ENCODE assay signal across 24 cellular contexts in genomic region chr15:44492672-44493071, GRCh38. TPM values are rescaled to one million over a fixed set of nuclear protein-coding genes. Genes with fewer than 3 reads are reported as not detected.
A peak's percentile ranks its signal among the peaks of the same experiment; 100 is the strongest.
DNase-seq lines count a peak whose midpoint lies in the region; ATAC-seq and TF ChIP-seq lines count a peak whose summit lies in the region.
"Had no signal": no experiment of that assay in that cellular context is flagged by ENCODE, and none has a peak within 500 bp of the region (broad histone marks: within the 10 kb centered on the region; RNA-seq: fewer than 3 reads in every experiment).

No MANE protein-coding gene starts in this region.

- H3K9me3 ChIP-seq in CD4-positive, CD25-positive, alpha-beta regulatory T cell (ENCODE audit: control insufficient read depth in 2 of 2, low read length in 2 of 2): no peaks in the 10 kb centered on the region
- H3K9me3 ChIP-seq in T-helper 17 cell (ENCODE audit: control insufficient read depth, low read length, poor library complexity, severe bottlenecking): no peaks in the 10 kb centered on the region
- H3K9me3 ChIP-seq: SJCRH30 had no signal

- peak overlapping the region; percentile 38 for H3K27ac Mint-ChIP-seq in activated CD4-positive, alpha-beta T cell treated with anti-CD3 and anti-CD28 coated beads for 36 hours
- H3K27ac Mint-ChIP-seq in CD4-positive, CD25-positive, alpha-beta regulatory T cell: peak overlapping the region in 2 of 3 donors; percentile 14 to 21
- H3K27ac Mint-ChIP-seq in T-helper 17 cell (peak overlapping the region; percentile 14), mesothelial cell of epicardium (peak overlapping the region; percentile 48), CD14-positive monocyte (peak overlapping the region in 1 of 7 donors; percentile 38)
- H3K27ac Mint-ChIP-seq: B cell, GM23338, HFFc6 had no signal

- no peak for DNase-seq in activated CD4-positive, alpha-beta T cell treated with anti-CD3 and anti-CD28 coated beads for 36 hours
- no peak for DNase-seq in activated CD4-positive, alpha-beta T cell treated with anti-CD3 and anti-CD28 coated beads, Interleukin-2, amount 50 U/mL, for 4 hours
- DNase-seq in CD4-positive, CD25-positive, alpha-beta regulatory T cell: no peak
- no peak for DNase-seq in T-helper 17 cell
- no peak for DNase-seq in mesothelial cell of epicardium (ENCODE audit: low spot score in 2 of 2, unreplicated experiment in 2 of 2)
- no peak for DNase-seq in CD14-positive monocyte (ENCODE audit: low spot score)
- no peak for DNase-seq in NCI-H1436 treated with DMSO at 0.1 percent for 48 hours (lab: John Stamatoyannopoulos, UW)
- DNase-seq: H9, HFFc6, Kasumi-1, MV-4-11, NCI-H1105, NCI-H146, NCI-H1930, NCI-H2107, NCI-H524, NCI-H748 treated with DMSO at 0.1 percent for 48 hours, PC-3, SJCRH30 had no signal

- no peaks in the 10 kb centered on the region for H3K27me3 ChIP-seq in CD4-positive, CD25-positive, alpha-beta regulatory T cell (ENCODE audit: control insufficient read depth, insufficient read depth, low read length)
- H3K27me3 ChIP-seq: SJCRH30 had no signal

- no peaks in the 10 kb centered on the region for H3K4me1 ChIP-seq in CD4-positive, CD25-positive, alpha-beta regulatory T cell (ENCODE audit: control insufficient read depth, insufficient read depth, low read length, poor library complexity, severe bottlenecking)

- intact Hi-C loops in activated CD4-positive, alpha-beta T cell treated with anti-CD3 and anti-CD28 coated beads for 36 hours (cut with DNase I, micrococcal nuclease): no loop called here
- intact Hi-C loops in CD14-positive monocyte (cut with micrococcal nuclease): no loop called here

- no peak overlapping the region for H3K4me3 ChIP-seq in CD4-positive, CD25-positive, alpha-beta regulatory T cell (ENCODE audit: low read depth, low read length)
- H3K4me3 ChIP-seq: GM23338, K562, SJCRH30 had no signal

- no peak overlapping the region for H3K27ac ChIP-seq in CD4-positive, CD25-positive, alpha-beta regulatory T cell (ENCODE audit: insufficient read depth, low read length, poor library complexity, severe bottlenecking)
- H3K27ac ChIP-seq: 22Rv1, C4-2B, SJCRH30 had no signal

- TF ChIP-seq CTCF in mesothelial cell of epicardium (IDR thresholded peaks at IDR 0.05; ENCODE audit: unreplicated experiment) (no peak), CD14-positive monocyte (IDR thresholded peaks at IDR 0.05) (no peak)

- CTCF ChIA-PET in activated CD4-positive, alpha-beta T cell treated with anti-CD3 and anti-CD28 coated beads for 36 hours (lab: Charles Lee): interaction anchor here (1.1 to 2.2 kb wide), 2 partner anchors 9 to 50 kb away, joined by 3 to 8 read pairs; no protein-coding TSS in a partner anchor

- peaks cover 22% of the 10 kb centered on the region for H3K4me1 Mint-ChIP-seq in activated CD4-positive, alpha-beta T cell treated with anti-CD3 and anti-CD28 coated beads for 36 hours
- peaks cover 10 to 23% (median 20%) of the 10 kb centered on the region in 4 donors for H3K4me1 Mint-ChIP-seq in CD4-positive, CD25-positive, alpha-beta regulatory T cell
- peaks cover 21% of the 10 kb centered on the region for H3K4me1 Mint-ChIP-seq in T-helper 17 cell
- no peaks in the 10 kb centered on the region for H3K4me1 Mint-ChIP-seq in mesothelial cell of epicardium
- no peaks in the 10 kb centered on the region for H3K4me1 Mint-ChIP-seq in CD14-positive monocyte
- H3K4me1 Mint-ChIP-seq: B cell, GM23338, H9 had no signal

- H3K4me3 Mint-ChIP-seq in activated CD4-positive, alpha-beta T cell treated with anti-CD3 and anti-CD28 coated beads for 36 hours: no peak overlapping the region
- H3K4me3 Mint-ChIP-seq in CD4-positive, CD25-positive, alpha-beta regulatory T cell: no peak overlapping the region
- no peak overlapping the region for H3K4me3 Mint-ChIP-seq in T-helper 17 cell
- H3K4me3 Mint-ChIP-seq in mesothelial cell of epicardium: no peak overlapping the region
- no peak overlapping the region for H3K4me3 Mint-ChIP-seq in CD14-positive monocyte
- H3K4me3 Mint-ChIP-seq: B cell, GM23338, H9, HFFc6 had no signal

- no peaks in the 10 kb centered on the region for H3K27me3 Mint-ChIP-seq in activated CD4-positive, alpha-beta T cell treated with anti-CD3 and anti-CD28 coated beads for 36 hours
- no peaks in the 10 kb centered on the region for H3K27me3 Mint-ChIP-seq in CD4-positive, CD25-positive, alpha-beta regulatory T cell
- H3K27me3 Mint-ChIP-seq in T-helper 17 cell (no peaks in the 10 kb centered on the region), mesothelial cell of epicardium (ENCODE audit: low read depth) (no peaks in the 10 kb centered on the region), CD14-positive monocyte (ENCODE audit: low read depth in 3 of 3) (no peaks in the 10 kb centered on the region)
- H3K27me3 Mint-ChIP-seq: B cell had no signal

- no peak for ATAC-seq in activated CD4-positive, alpha-beta T cell treated with anti-CD3 and anti-CD28 coated beads for 36 hours
- no peak for ATAC-seq in CD4-positive, CD25-positive, alpha-beta regulatory T cell (ENCODE audit: low read depth in 2 of 2)
- ATAC-seq in T-helper 17 cell: no peak
- ATAC-seq: GM23338, K562, PC-3 had no signal

- POLR2A ChIA-PET in activated CD4-positive, alpha-beta T cell treated with anti-CD3 and anti-CD28 coated beads for 36 hours (lab: Charles Lee): interaction anchor here (0.6 kb wide), 1 partner anchor 57 kb away, joined by 4 read pairs; no protein-coding TSS in a partner anchor

- peaks cover 62% of the 10 kb centered on the region for H3K36me3 ChIP-seq in CD4-positive, CD25-positive, alpha-beta regulatory T cell (ENCODE audit: control insufficient read depth, insufficient read depth, low read length)

- H3K36me3 Mint-ChIP-seq in activated CD4-positive, alpha-beta T cell treated with anti-CD3 and anti-CD28 coated beads for 36 hours (ENCODE audit: low read depth): peaks cover 37% of the 10 kb centered on the region
- H3K36me3 Mint-ChIP-seq in CD4-positive, CD25-positive, alpha-beta regulatory T cell: peaks cover 44% of the 10 kb centered on the region
- H3K36me3 Mint-ChIP-seq in T-helper 17 cell (ENCODE audit: low read depth) (peaks cover 13% of the 10 kb centered on the region), mesothelial cell of epicardium (peaks cover 22% of the 10 kb centered on the region), CD14-positive monocyte (peaks cover 52 to 90% of the 10 kb centered on the region in 2 donors)

- H3K9me3 Mint-ChIP-seq in activated CD4-positive, alpha-beta T cell treated with anti-CD3 and anti-CD28 coated beads for 36 hours (ENCODE audit: low read depth): no peaks in the 10 kb centered on the region
- H3K9me3 Mint-ChIP-seq in CD4-positive, CD25-positive, alpha-beta regulatory T cell: no peaks in the 10 kb centered on the region
- H3K9me3 Mint-ChIP-seq in mesothelial cell of epicardium: no peaks in the 10 kb centered on the region
- H3K9me3 Mint-ChIP-seq in CD14-positive monocyte: no peaks in the 10 kb centered on the region
- H3K9me3 Mint-ChIP-seq: GM23338, H9, HFFc6 had no signal

RNA-seq across cellular contexts. Expression of gene EIF3J, which starts 44.3 kb away (rescaled TPM):
- total RNA-seq in activated CD4-positive, alpha-beta T cell treated with anti-CD3 and anti-CD28 coated beads for 36 hours: 100 to 1,000 TPM; 106 to 143 TPM
- total RNA-seq in CD4-positive, CD25-positive, alpha-beta regulatory T cell: 80.4 TPM
- 10 to 100 TPM; 18.2 to 29.0 (median 22.0) TPM for polyA plus RNA-seq in CD4-positive, CD25-positive, alpha-beta regulatory T cell
- 10 to 100 TPM; 52.7 to 73.1 TPM for total RNA-seq in T-helper 17 cell
- total RNA-seq in mesothelial cell of epicardium: 75.7 to 80.2 TPM (median 77.8 TPM) in 3 replicates
- 10 to 100 TPM in 1 of 2 donors, 1 to 10 TPM in 1; 9.7 to 13.5 TPM for polyA plus RNA-seq in CD14-positive monocyte
